ENCODE assay signal across 10 cellular contexts in genomic region chr18:54590945-54591344, GRCh38. TPM values are rescaled to one million over a fixed set of nuclear protein-coding genes. Genes with fewer than 3 reads are reported as not detected.
"Had no signal": no experiment of that assay in that cellular context is flagged by ENCODE, and none has a peak within 500 bp of the region (broad histone marks: within the 10 kb centered on the region; RNA-seq: fewer than 3 reads in every experiment).

TSS of gene DYNAP (plus strand) at chr18:54591245. CDS start at chr18:54591283, 38 bp downstream.

- H3K4me1 ChIP-seq: HAP-1 had no signal

- DNase-seq: GOT3, H7, HFFc6, KBM-7 had no signal

- H3K9me3 ChIP-seq: HAP-1 had no signal

- H3K36me3 ChIP-seq: HAP-1 had no signal

- ATAC-seq: HCT116, HepG2 had no signal

- H3K27ac ChIP-seq: HL-60 had no signal

- H3K4me3 ChIP-seq: HAP-1 had no signal

RNA-seq across cellular contexts. Expression of gene DYNAP, which starts in this region (rescaled TPM):
- total RNA-seq: H4, H7, HepG2, HFFc6, HT1080 had no signal
